In genomic region chr2:237895544-237896506, GRCh38 we compare ENCODE assay signal across 10 cellular contexts. TPM values are rescaled to one million over a fixed set of nuclear protein-coding genes. Genes with fewer than 3 reads are reported as not detected.
A peak's percentile ranks its signal among the peaks of the same experiment; 100 is the strongest.
DNase-seq lines count a peak whose midpoint lies in the region; ATAC-seq and TF ChIP-seq lines count a peak whose summit lies in the region.
"Had no signal": no experiment of that assay in that cellular context is flagged by ENCODE, and none has a peak within 500 bp of the region (broad histone marks: within the 10 kb centered on the region; RNA-seq: fewer than 3 reads in every experiment).

No MANE protein-coding gene starts in this region.

- no peaks in the 10 kb centered on the region for H3K36me3 ChIP-seq in H7 (replicated peaks; ENCODE audit: control insufficient read depth, insufficient read depth, low read length)
- H3K36me3 ChIP-seq in SJCRH30 = no peaks in the 10 kb centered on the region
- no peaks in the 10 kb centered on the region for H3K36me3 ChIP-seq in heart left ventricle

- no peak for TF ChIP-seq CTCF in heart left ventricle (IDR thresholded peaks at IDR 0.05)

- peak; percentile 83 to 90 (median 85) for ATAC-seq in heart left ventricle
- peak; percentile 36 for ATAC-seq in sciatic nerve
- no peak for ATAC-seq in HG02870 (IDR thresholded peaks at IDR 0.05; ENCODE audit: unreplicated experiment)
- ATAC-seq in GM21619 (IDR thresholded peaks at IDR 0.05; ENCODE audit: unreplicated experiment) = no peak

- no peak for TF ChIP-seq POLR2A in heart left ventricle (IDR thresholded peaks at IDR 0.05)

- 54 to 70% (median 60%) methylated on average over 14 to 27 of the region's 27 CpGs for WGBS in heart left ventricle, 4 donors

- H3K27me3 ChIP-seq in H7 (ENCODE audit: control insufficient read depth, insufficient read depth, low read length) (no peaks in the 10 kb centered on the region), SJCRH30 (peaks cover 14% of the 10 kb centered on the region), heart left ventricle (no peaks in the 10 kb centered on the region)

- intact Hi-C loops in heart left ventricle (cut with DNase I) (no loop called here), sciatic nerve (cut with DNase I) (no loop called here)

- H3K4me3 ChIP-seq in H7 (ENCODE audit: insufficient read depth, low read depth, low read length) (no peak overlapping the region), SJCRH30 (no peak overlapping the region; the same call in 1 of the 2 replicates), heart left ventricle (no peak overlapping the region)

- H3K27ac ChIP-seq in SJCRH30 (no peak overlapping the region), heart left ventricle (peak overlapping the region; percentile 80 to 99 (median 95))

- peaks cover 19% of the 10 kb centered on the region; the same call in 1 of the 2 replicates for H3K4me1 ChIP-seq in SJCRH30
- H3K4me1 ChIP-seq in heart left ventricle = peaks cover 0 to 80% (median 34%) of the 10 kb centered on the region in 12 donors

- H3K9me3 ChIP-seq in SJCRH30 (replicated peaks) = no peaks in the 10 kb centered on the region
- H3K9me3 ChIP-seq in heart left ventricle = no peaks in the 10 kb centered on the region

- DNase-seq in H7 (peak; percentile 51), SJCRH30 (peak; percentile 40 to 51), heart left ventricle (peak in 4 of 5 donors; percentile 75 to 90 (median 84)), sciatic nerve (ENCODE audit: low spot score) (peak; percentile 62), hepatic stellate cell (ENCODE audit: low spot score) (no peak), activated T-cell treated with anti-CD3 and anti-CD28 coated beads for 4 hours (no peak)
- DNase-seq: effector CD4-positive, alpha-beta T cell; NCI-H1436 treated with DMSO at 0.1 percent for 48 hours had no signal

RNA-seq across cellular contexts. Expression of gene RAMP1, which starts 36.4 kb away (rescaled TPM):
- 0.17 and 0.78 TPM in 2 replicates for total RNA-seq in H7 (2014; rRNA removed; shearing (Covaris generic))
- total RNA-seq in SJCRH30 (2014; rRNA removed; shearing (Covaris generic)) = not detected in 2 replicates
- total RNA-seq in heart left ventricle (100 to 1,000 TPM in 7 of 9 donors, 10 to 100 TPM in 2; 36.5 to 490 (median 201) TPM), sciatic nerve (26.3 TPM)
- polyA plus RNA-seq in heart left ventricle = 1,000 to 10,000 TPM in 1 of 2 donors, 100 to 1,000 TPM in 1; 164 to 1,114 TPM

Comparison
In these comparisons a context has a peak if more than half of its experiments do, and no peak if none do; other contexts are left out.
1. DNase-seq: peak in H7 (single experiment), SJCRH30 (2 of 2), heart left ventricle (4 of 5) and sciatic nerve (single experiment); none in hepatic stellate cell (single experiment) and activated T-cell treated with anti-CD3 and anti-CD28 coated beads for 4 hours (single experiment).
2. ATAC-seq: peak in heart left ventricle (4 of 4) and sciatic nerve (single experiment); none in HG02870 (single experiment) and GM21619 (single experiment).
3. RNA of gene RAMP1, which starts 36.4 kb away (total RNA-seq): 36.5 to 490 TPM in heart left ventricle and 26.3 TPM in sciatic nerve (single experiment); 0.17 to 0.78 TPM in H7 and not detected in SJCRH30; every median in the first group is over 10 times any median in the second.